In genomic region chr5:36606052-36606436, GRCh38 we compare ENCODE assay signal across 2 cellular contexts.
TF ChIP-seq lines count a peak whose summit lies in the region.

No MANE protein-coding gene starts in this region.

TF ChIP-seq in liver, 16 proteins besides CTCF, POLR2A, EP300 and RAD21 (continued from another document):
- TF ChIP-seq, protein P1, sequence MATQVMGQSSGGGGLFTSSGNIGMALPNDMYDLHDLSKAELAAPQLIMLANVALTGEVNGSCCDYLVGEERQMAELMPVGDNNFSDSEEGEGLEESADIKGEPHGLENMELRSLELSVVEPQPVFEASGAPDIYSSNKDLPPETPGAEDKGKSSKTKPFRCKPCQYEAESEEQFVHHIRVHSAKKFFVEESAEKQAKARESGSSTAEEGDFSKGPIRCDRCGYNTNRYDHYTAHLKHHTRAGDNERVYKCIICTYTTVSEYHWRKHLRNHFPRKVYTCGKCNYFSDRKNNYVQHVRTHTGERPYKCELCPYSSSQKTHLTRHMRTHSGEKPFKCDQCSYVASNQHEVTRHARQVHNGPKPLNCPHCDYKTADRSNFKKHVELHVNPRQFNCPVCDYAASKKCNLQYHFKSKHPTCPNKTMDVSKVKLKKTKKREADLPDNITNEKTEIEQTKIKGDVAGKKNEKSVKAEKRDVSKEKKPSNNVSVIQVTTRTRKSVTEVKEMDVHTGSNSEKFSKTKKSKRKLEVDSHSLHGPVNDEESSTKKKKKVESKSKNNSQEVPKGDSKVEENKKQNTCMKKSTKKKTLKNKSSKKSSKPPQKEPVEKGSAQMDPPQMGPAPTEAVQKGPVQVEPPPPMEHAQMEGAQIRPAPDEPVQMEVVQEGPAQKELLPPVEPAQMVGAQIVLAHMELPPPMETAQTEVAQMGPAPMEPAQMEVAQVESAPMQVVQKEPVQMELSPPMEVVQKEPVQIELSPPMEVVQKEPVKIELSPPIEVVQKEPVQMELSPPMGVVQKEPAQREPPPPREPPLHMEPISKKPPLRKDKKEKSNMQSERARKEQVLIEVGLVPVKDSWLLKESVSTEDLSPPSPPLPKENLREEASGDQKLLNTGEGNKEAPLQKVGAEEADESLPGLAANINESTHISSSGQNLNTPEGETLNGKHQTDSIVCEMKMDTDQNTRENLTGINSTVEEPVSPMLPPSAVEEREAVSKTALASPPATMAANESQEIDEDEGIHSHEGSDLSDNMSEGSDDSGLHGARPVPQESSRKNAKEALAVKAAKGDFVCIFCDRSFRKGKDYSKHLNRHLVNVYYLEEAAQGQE (IDR thresholded peaks at IDR 0.05): no peak
- TF ChIP-seq ATF3 (IDR thresholded peaks at IDR 0.05) (no peak), HNF4A (conservative IDR thresholded peaks at IDR 0.05) (no peak), TAF1 (conservative IDR thresholded peaks at IDR 0.05) (no peak), GABPA (IDR thresholded peaks at IDR 0.05 in 1 of 2, conservative IDR thresholded peaks at IDR 0.05 in 1 of 2) (no peak), RXRA (IDR thresholded peaks at IDR 0.05) (no peak), YY1 (IDR thresholded peaks at IDR 0.05) (no peak), JUND (IDR thresholded peaks at IDR 0.05) (no peak), FOXA1 (IDR thresholded peaks at IDR 0.05) (no peak), EGR1 (IDR thresholded peaks at IDR 0.05; ENCODE audit: low read depth in 2 of 2) (no peak), ZBTB33 (IDR thresholded peaks at IDR 0.05) (no peak), MAX (IDR thresholded peaks at IDR 0.05) (no peak)

TF ChIP-seq in HepG2, 621 proteins besides CTCF, POLR2A, EP300 and RAD21 (continued from another document):
- TF ChIP-seq, protein P2, sequence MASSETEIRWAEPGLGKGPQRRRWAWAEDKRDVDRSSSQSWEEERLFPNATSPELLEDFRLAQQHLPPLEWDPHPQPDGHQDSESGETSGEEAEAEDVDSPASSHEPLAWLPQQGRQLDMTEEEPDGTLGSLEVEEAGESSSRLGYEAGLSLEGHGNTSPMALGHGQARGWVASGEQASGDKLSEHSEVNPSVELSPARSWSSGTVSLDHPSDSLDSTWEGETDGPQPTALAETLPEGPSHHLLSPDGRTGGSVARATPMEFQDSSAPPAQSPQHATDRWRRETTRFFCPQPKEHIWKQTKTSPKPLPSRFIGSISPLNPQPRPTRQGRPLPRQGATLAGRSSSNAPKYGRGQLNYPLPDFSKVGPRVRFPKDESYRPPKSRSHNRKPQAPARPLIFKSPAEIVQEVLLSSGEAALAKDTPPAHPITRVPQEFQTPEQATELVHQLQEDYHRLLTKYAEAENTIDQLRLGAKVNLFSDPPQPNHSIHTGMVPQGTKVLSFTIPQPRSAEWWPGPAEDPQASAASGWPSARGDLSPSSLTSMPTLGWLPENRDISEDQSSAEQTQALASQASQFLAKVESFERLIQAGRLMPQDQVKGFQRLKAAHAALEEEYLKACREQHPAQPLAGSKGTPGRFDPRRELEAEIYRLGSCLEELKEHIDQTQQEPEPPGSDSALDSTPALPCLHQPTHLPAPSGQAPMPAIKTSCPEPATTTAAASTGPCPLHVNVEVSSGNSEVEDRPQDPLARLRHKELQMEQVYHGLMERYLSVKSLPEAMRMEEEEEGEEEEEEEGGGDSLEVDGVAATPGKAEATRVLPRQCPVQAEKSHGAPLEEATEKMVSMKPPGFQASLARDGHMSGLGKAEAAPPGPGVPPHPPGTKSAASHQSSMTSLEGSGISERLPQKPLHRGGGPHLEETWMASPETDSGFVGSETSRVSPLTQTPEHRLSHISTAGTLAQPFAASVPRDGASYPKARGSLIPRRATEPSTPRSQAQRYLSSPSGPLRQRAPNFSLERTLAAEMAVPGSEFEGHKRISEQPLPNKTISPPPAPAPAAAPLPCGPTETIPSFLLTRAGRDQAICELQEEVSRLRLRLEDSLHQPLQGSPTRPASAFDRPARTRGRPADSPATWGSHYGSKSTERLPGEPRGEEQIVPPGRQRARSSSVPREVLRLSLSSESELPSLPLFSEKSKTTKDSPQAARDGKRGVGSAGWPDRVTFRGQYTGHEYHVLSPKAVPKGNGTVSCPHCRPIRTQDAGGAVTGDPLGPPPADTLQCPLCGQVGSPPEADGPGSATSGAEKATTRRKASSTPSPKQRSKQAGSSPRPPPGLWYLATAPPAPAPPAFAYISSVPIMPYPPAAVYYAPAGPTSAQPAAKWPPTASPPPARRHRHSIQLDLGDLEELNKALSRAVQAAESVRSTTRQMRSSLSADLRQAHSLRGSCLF (CRISPR knock-in tag; IDR thresholded peaks at IDR 0.05; ENCODE audit: borderline replicate concordance): no peak
- TF ChIP-seq ZNF446 (CRISPR knock-in tag; IDR thresholded peaks at IDR 0.05) (no peak), JDP2 (CRISPR knock-in tag; IDR thresholded peaks at IDR 0.05; ENCODE audit: borderline replicate concordance) (no peak), RAD51 (IDR thresholded peaks at IDR 0.05; ENCODE audit: borderline replicate concordance) (no peak), KDM5A (IDR thresholded peaks at IDR 0.05; ENCODE audit: borderline replicate concordance, low read length) (no peak), ATF7-NPFF (CRISPR knock-in tag; IDR thresholded peaks at IDR 0.05; ENCODE audit: low read depth) (no peak), ZSCAN22 (CRISPR knock-in tag; IDR thresholded peaks at IDR 0.05) (no peak), KLF9 (CRISPR knock-in tag; IDR thresholded peaks at IDR 0.05; ENCODE audit: low read depth) (no peak)
- TF ChIP-seq, protein P3, sequence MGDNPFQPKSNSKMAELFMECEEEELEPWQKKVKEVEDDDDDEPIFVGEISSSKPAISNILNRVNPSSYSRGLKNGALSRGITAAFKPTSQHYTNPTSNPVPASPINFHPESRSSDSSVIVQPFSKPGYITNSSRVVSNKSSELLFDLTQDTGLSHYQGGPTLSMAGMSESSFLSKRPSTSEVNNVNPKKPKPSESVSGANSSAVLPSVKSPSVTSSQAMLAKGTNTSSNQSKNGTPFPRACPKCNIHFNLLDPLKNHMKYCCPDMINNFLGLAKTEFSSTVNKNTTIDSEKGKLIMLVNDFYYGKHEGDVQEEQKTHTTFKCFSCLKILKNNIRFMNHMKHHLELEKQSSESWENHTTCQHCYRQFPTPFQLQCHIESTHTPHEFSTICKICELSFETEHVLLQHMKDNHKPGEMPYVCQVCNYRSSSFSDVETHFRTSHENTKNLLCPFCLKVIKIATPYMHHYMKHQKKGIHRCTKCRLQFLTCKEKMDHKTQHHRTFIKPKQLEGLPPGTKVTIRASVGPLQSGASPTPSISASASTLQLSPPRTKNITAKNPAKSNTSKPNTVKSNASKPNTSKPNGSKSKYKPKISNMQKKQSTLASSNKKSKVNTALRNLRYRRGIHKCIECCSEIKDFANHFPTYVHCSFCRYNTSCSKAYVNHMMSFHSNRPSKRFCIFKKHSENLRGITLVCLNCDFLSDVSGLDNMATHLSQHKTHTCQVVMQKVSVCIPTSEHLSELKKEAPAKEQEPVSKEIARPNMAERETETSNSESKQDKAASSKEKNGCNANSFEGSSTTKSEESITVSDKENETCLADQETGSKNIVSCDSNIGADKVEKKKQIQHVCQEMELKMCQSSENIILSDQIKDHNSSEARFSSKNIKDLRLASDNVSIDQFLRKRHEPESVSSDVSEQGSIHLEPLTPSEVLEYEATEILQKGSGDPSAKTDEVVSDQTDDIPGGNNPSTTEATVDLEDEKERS (CRISPR knock-in tag; IDR thresholded peaks at IDR 0.05): no peak
